29 cellular contexts compared by ENCODE assay signal in genomic region chrX:77264490-77264889, GRCh38.
"Had no signal": no experiment of that assay in that cellular context is flagged by ENCODE, and none has a peak within 500 bp of the region (broad histone marks: within the 10 kb centered on the region; RNA-seq: fewer than 3 reads in every experiment).

No MANE protein-coding gene starts in this region.

- H3K27me3 ChIP-seq: stomach, suprapubic skin, testis, thyroid gland, tibial artery, tibial nerve, transverse colon, upper lobe of left lung, upper lobe of right lung, uterus, vagina had no signal

- ATAC-seq: stimulated activated effector memory CD8-positive, alpha-beta T cell treated with anti-CD3 and anti-CD28 coated beads, Interleukin-12 subunit alpha, Interleukin-12 subunit beta, amount 100 ng/mL, for 72 hours; stimulated activated memory B cell treated with anti-CD40 and anti-IgM and Interleukin-4, amounts not matched to agents 10 μg/mL and 1 μg/mL and 100 μg/mL, for 72 hours; stimulated activated naive B cell treated with anti-CD40 and anti-IgM and Interleukin-4, amounts not matched to agents 10 μg/mL and 1 μg/mL and 100 μg/mL, for 72 hours; stimulated activated naive CD8-positive, alpha-beta T cell treated with anti-CD3 and anti-CD28 coated beads, Interleukin-15, amount 100 ng/mL, for 72 hours; stimulated activated naive CD8-positive, alpha-beta T cell treated with anti-CD3 and anti-CD28 coated beads, Interleukin-15, Interleukin-2, amounts not matched to agents 100 U/mL and 50 U/mL, for 24 hours; upper lobe of right lung had no signal

- H3K27me3 Mint-ChIP-seq: stimulated activated memory B cell treated with anti-CD40 and anti-IgM and Interleukin-4, amounts not matched to agents 10 μg/mL and 1 μg/mL and 100 μg/mL, for 72 hours; stimulated activated naive B cell treated with anti-CD40 and anti-IgM and Interleukin-4, amounts not matched to agents 10 μg/mL and 1 μg/mL and 100 μg/mL, for 72 hours; stimulated activated naive CD8-positive, alpha-beta T cell treated with anti-CD3 and anti-CD28 coated beads, Interleukin-15, amount 100 ng/mL, for 72 hours; stimulated activated naive CD8-positive, alpha-beta T cell treated with anti-CD3 and anti-CD28 coated beads, Interleukin-15, Interleukin-2, amounts not matched to agents 100 ng/mL and 50 ng/mL, for 24 hours; type B pancreatic cell had no signal

- H3K4me3 Mint-ChIP-seq: stimulated activated effector memory CD8-positive, alpha-beta T cell treated with anti-CD3 and anti-CD28 coated beads, Interleukin-12 subunit alpha, Interleukin-12 subunit beta, amount 100 ng/mL, for 72 hours; stimulated activated memory B cell treated with anti-CD40 and anti-IgM and Interleukin-4, amounts not matched to agents 10 μg/mL and 1 μg/mL and 100 μg/mL, for 72 hours; stimulated activated naive B cell treated with anti-CD40 and anti-IgM and Interleukin-4, amounts not matched to agents 10 μg/mL and 1 μg/mL and 100 μg/mL, for 72 hours; stimulated activated naive CD8-positive, alpha-beta T cell treated with anti-CD3 and anti-CD28 coated beads, Interleukin-15, amount 100 ng/mL, for 72 hours; stimulated activated naive CD8-positive, alpha-beta T cell treated with anti-CD3 and anti-CD28 coated beads, Interleukin-15, Interleukin-2, amounts not matched to agents 100 ng/mL and 50 ng/mL, for 24 hours; type B pancreatic cell had no signal

- H3K4me1 Mint-ChIP-seq: stimulated activated effector memory CD8-positive, alpha-beta T cell treated with anti-CD3 and anti-CD28 coated beads, Interleukin-12 subunit alpha, Interleukin-12 subunit beta, amount 100 ng/mL, for 72 hours; stimulated activated memory B cell treated with anti-CD40 and anti-IgM and Interleukin-4, amounts not matched to agents 10 μg/mL and 1 μg/mL and 100 μg/mL, for 72 hours; stimulated activated naive B cell treated with anti-CD40 and anti-IgM and Interleukin-4, amounts not matched to agents 10 μg/mL and 1 μg/mL and 100 μg/mL, for 72 hours; stimulated activated naive CD8-positive, alpha-beta T cell treated with anti-CD3 and anti-CD28 coated beads, Interleukin-15, amount 100 ng/mL, for 72 hours had no signal

- H3K9me3 ChIP-seq: suprapubic skin, testis, thoracic aorta, thyroid gland, transverse colon, upper lobe of right lung, uterus, vagina had no signal

- H3K27ac Mint-ChIP-seq: stimulated activated effector memory CD8-positive, alpha-beta T cell treated with anti-CD3 and anti-CD28 coated beads, Interleukin-12 subunit alpha, Interleukin-12 subunit beta, amount 100 ng/mL, for 72 hours; stimulated activated memory B cell treated with anti-CD40 and anti-IgM and Interleukin-4, amounts not matched to agents 10 μg/mL and 1 μg/mL and 100 μg/mL, for 72 hours; stimulated activated naive B cell treated with anti-CD40 and anti-IgM and Interleukin-4, amounts not matched to agents 10 μg/mL and 1 μg/mL and 100 μg/mL, for 72 hours; stimulated activated naive CD8-positive, alpha-beta T cell treated with anti-CD3 and anti-CD28 coated beads, Interleukin-15, amount 100 ng/mL, for 72 hours; stimulated activated naive CD8-positive, alpha-beta T cell treated with anti-CD3 and anti-CD28 coated beads, Interleukin-15, Interleukin-2, amounts not matched to agents 100 ng/mL and 50 ng/mL, for 24 hours; type B pancreatic cell had no signal

- DNase-seq: stimulated activated CD4-positive, alpha-beta T cell treated with anti-CD3 and anti-CD28 coated beads, Interleukin-2, amount 100 ng/mL, for 48 hours; stimulated activated CD4-positive, alpha-beta T cell treated with anti-CD3 and anti-CD28 coated beads, Interleukin-4, amount 100 ng/mL, for 1 hour; stimulated activated CD4-positive, alpha-beta T cell treated with anti-CD3 and anti-CD28 coated beads, Interleukin-4, amount 100 ng/mL, for 24 hours; stimulated activated CD4-positive, alpha-beta T cell treated with anti-CD3 and anti-CD28 coated beads, Interleukin-4, amount 100 ng/mL, for 4 hours; stimulated activated CD8-positive, alpha-beta memory T cell treated with anti-CD3 and anti-CD28 coated beads, Interleukin-4, amount 100 ng/mL, for 48 hours; stimulated activated naive B cell treated with anti-CD40 and anti-IgM and Interleukin-4, amounts not matched to agents 10 μg/mL and 1 μg/mL and 100 μg/mL, for 72 hours; stimulated activated naive CD4-positive, alpha-beta T cell; stimulated activated naive CD4-positive, alpha-beta T cell treated with Interleukin-2 at 50 U/mL for 16 hours; stimulated activated naive CD8-positive, alpha-beta T cell treated with anti-CD3 and anti-CD28 coated beads, Interleukin-15, amount 100 ng/mL, for 72 hours; stimulated activated naive CD8-positive, alpha-beta T cell treated with anti-CD3 and anti-CD28 coated beads, Interleukin-15, Interleukin-2, amounts not matched to agents 100 U/mL and 50 U/mL, for 24 hours; stomach; substantia nigra; testis; thyroid gland; tibial artery; transverse colon; trophoblast cell; upper lobe of left lung; upper lobe of right lung; uterus had no signal

- H3K36me3 ChIP-seq: stomach, suprapubic skin, thoracic aorta, thyroid gland, tibial artery, tibial nerve, transverse colon, upper lobe of left lung, upper lobe of right lung, uterus, vagina had no signal

- H3K27ac ChIP-seq: stomach, suprapubic skin, testis, thoracic aorta, thyroid gland, tibial artery, tibial nerve, transverse colon, upper lobe of left lung, upper lobe of right lung, uterus, vagina had no signal

- FAIRE-seq: urothelium cell line had no signal

- H3K36me3 Mint-ChIP-seq: stimulated activated effector memory CD8-positive, alpha-beta T cell treated with anti-CD3 and anti-CD28 coated beads, Interleukin-12 subunit alpha, Interleukin-12 subunit beta, amount 100 ng/mL, for 72 hours; stimulated activated memory B cell treated with anti-CD40 and anti-IgM and Interleukin-4, amounts not matched to agents 10 μg/mL and 1 μg/mL and 100 μg/mL, for 72 hours; stimulated activated naive B cell treated with anti-CD40 and anti-IgM and Interleukin-4, amounts not matched to agents 10 μg/mL and 1 μg/mL and 100 μg/mL, for 72 hours; type B pancreatic cell had no signal

- H3K4me1 ChIP-seq: stomach, suprapubic skin, testis, thyroid gland, tibial artery, tibial nerve, transverse colon, upper lobe of left lung, upper lobe of right lung, uterus, vagina had no signal

- H3K4me3 ChIP-seq: stomach, suprapubic skin, testis, thoracic aorta, thyroid gland, tibial artery, tibial nerve, transverse colon, upper lobe of left lung, upper lobe of right lung, uterus, vagina had no signal
